Comparison of ENCODE assay signal across 9 cellular contexts in genomic region chr6:5401845-5402738, GRCh38.
DNase-seq lines count a peak whose midpoint lies in the region; ATAC-seq, FAIRE-seq and TF ChIP-seq lines count a peak whose summit lies in the region.
"Had no signal": no experiment of that assay in that cellular context is flagged by ENCODE, and none has a peak within 500 bp of the region (broad histone marks: within the 10 kb centered on the region; RNA-seq: fewer than 3 reads in every experiment).

No MANE protein-coding gene starts in this region.

- no peaks in the 10 kb centered on the region for H3K4me1 ChIP-seq in adipocyte (ENCODE audit: control insufficient read depth, insufficient read depth, low read length)

- TF ChIP-seq POLR2A in GM12891 (IDR thresholded peaks at IDR 0.05; ENCODE audit: low read depth, low read length): no peak

- no peak overlapping the region for H3K9ac ChIP-seq in adipocyte (ENCODE audit: low read length)

- no peaks in the 10 kb centered on the region for H3K36me3 ChIP-seq in adipocyte (ENCODE audit: control insufficient read depth, insufficient read depth, low read length, severe bottlenecking)

- no peaks in the 10 kb centered on the region for H3K27me3 ChIP-seq in adipocyte (replicated peaks; ENCODE audit: control insufficient read depth, insufficient read depth, low read length)

- no peak overlapping the region for H3K4me3 ChIP-seq in adipocyte (ENCODE audit: low read length)

- peak; percentile 60 for ATAC-seq in left lobe of liver
- ATAC-seq in HG02798 (IDR thresholded peaks at IDR 0.05; ENCODE audit: poor library complexity, unreplicated experiment): no peak
- ATAC-seq: Right ventricle myocardium inferior had no signal

- H3K9me3 ChIP-seq in adipocyte (ENCODE audit: control insufficient read depth, low read length): peaks cover 5% of the 10 kb centered on the region

- FAIRE-seq in GM12891 (lab: Jason Lieb, UNC): no peak

- DNase-seq in DMS53 (lab: John Stamatoyannopoulos, UW): peak; percentile 55
- DNase-seq in Kasumi-1 (lab: John Stamatoyannopoulos, UW): peak; percentile 76 to 85
- peak; percentile 65 for DNase-seq in adipocyte (ENCODE audit: low read depth)
- DNase-seq in left lobe of liver (ENCODE audit: low spot score): no peak
- no peak for DNase-seq in NCI-H2196 treated with DMSO at 0.1 percent for 48 hours (lab: John Stamatoyannopoulos, UW; ENCODE audit: unreplicated experiment)
- DNase-seq in GM12891 (ENCODE audit: insufficient read length, low spot score): no peak
- DNase-seq in mucosa of gallbladder (ENCODE audit: low spot score): no peak

TF ChIP-seq in GM12891, 5 proteins besides CTCF, POLR2A, EP300 and RAD21:
- TF ChIP-seq POU2F2 (IDR thresholded peaks at IDR 0.05; ENCODE audit: low read depth, low read length): no peak
- TF ChIP-seq PAX5 (IDR thresholded peaks at IDR 0.05; ENCODE audit: insufficient read depth, low read length, severe bottlenecking): no peak
- TF ChIP-seq TAF1 (IDR thresholded peaks at IDR 0.05; ENCODE audit: low read depth, low read length): no peak
- TF ChIP-seq SPI1 (IDR thresholded peaks at IDR 0.05; ENCODE audit: low read depth, low read length): no peak
- no peak for TF ChIP-seq POLR2AphosphoS5 (IDR thresholded peaks at IDR 0.05; ENCODE audit: low read depth, low read length)

Comparison
In these comparisons a context has a peak if more than half of its experiments do, and no peak if none do; other contexts are left out.
1. DNase-seq: peak in DMS53 (single experiment), Kasumi-1 (2 of 2) and adipocyte (single experiment); none in left lobe of liver (single experiment), NCI-H2196 treated with DMSO at 0.1 percent for 48 hours (single experiment), GM12891 (single experiment) and mucosa of gallbladder (single experiment).